ENCODE assay signal across 20 cellular contexts in the genomic region with DNA sequence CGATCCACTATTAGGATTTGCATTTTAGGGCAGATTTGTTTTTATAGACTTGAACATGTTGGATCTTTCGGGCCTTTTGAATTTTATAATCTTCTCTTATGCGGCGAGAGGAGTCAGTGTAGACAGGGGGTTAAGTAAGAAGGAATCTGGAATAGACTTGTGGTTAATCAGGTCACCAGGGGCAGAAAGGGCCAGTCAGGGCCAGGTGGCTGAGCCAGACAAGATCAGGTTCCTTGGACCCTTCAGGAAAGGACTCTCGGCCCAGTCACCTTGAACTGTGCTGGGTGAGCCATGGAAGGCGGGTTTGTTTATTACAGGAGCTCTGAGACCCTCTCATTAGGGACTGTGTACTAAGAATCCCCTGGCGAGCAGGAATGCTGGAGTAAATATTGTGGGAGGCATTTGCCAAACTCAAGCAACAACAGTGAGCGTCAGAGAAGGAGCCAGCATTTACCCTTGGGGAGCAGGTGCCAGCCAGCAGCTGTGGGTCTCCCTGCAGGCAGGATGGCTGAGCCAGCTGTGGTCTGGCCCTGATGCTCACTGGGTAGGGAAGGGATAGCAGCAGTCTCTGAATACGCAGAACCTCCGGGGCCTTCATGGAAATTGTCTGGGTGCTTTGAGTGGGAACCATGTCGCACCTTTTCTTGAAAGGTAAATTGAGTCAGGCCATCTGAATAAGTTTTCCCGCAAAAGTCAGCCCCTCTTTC.
"Had no signal": no experiment of that assay in that cellular context is flagged by ENCODE, and none has a peak within 500 bp of the region (broad histone marks: within the 10 kb centered on the region; RNA-seq: fewer than 3 reads in every experiment).

No MANE protein-coding gene starts in this region.

- H3K36me3 ChIP-seq: brain microvascular endothelial cell, cardiac muscle cell, MG63, SJCRH30 had no signal

- H3K27me3 ChIP-seq: brain microvascular endothelial cell, MG63, SJCRH30 had no signal

- H3K4me2 ChIP-seq: SK-N-SH had no signal

- H3K4me1 ChIP-seq: SJCRH30 had no signal

- H3K9me3 ChIP-seq: MG63, SJCRH30, SK-N-SH had no signal

- H3K9me2 ChIP-seq: SK-N-SH had no signal

- DNase-seq: activated CD4-positive, alpha-beta memory T cell treated with anti-CD3 and anti-CD28 coated beads, Interleukin-2, amount 10 ng/mL, durations not matched to agents 7 days and 5 days; activated CD4-positive, alpha-beta T cell treated with anti-CD3 and anti-CD28 coated beads for 36 hours; activated CD4-positive, alpha-beta T cell treated with anti-CD3 and anti-CD28 coated beads, Interleukin-2, amount 50 U/mL, for 1 hour; activated gamma-delta T cell; activated naive CD4-positive, alpha-beta T cell treated with anti-CD3 and anti-CD28 coated beads for 36 hours; activated T-cell treated with anti-CD3 and anti-CD28 coated beads for 4 hours; activated T-cell treated with anti-CD3 and anti-CD28 coated beads, Interleukin-2, amount 50 U/mL, for 48 hours; brain microvascular endothelial cell; MG63; MV-4-11; NCI-H187; NCI-H2227 treated with DMSO at 0.1 percent for 48 hours; NCI-H446 treated with DMSO at 0.1 percent for 48 hours; NCI-H524 treated with DMSO at 0.1 percent for 48 hours; SJCRH30; SK-N-SH; T-helper 1 cell had no signal

- H3K27ac ChIP-seq: brain microvascular endothelial cell, cardiac muscle cell, SJCRH30, VCaP had no signal

- ATAC-seq: activated CD4-positive, alpha-beta T cell treated with anti-CD3 and anti-CD28 coated beads for 36 hours; activated T-helper 17 cell treated with anti-CD3 and anti-CD28 coated beads, Interleukin-2, amount 50 U/mL, for 72 hours had no signal

- H3K4me3 ChIP-seq: cardiac muscle cell, MG63, SJCRH30 had no signal
